ENCODE assay signal across 2 cellular contexts in genomic region chr5:140785905-140786686, GRCh38.
TF ChIP-seq lines count a peak whose summit lies in the region.

TSS of gene PCDHA1 (plus strand) at chr5:140786140.

TF ChIP-seq in SK-N-SH, 30 proteins besides CTCF, POLR2A, EP300 and RAD21 (continued from another document):
- TF ChIP-seq POLR2AphosphoS5 (IDR thresholded peaks at IDR 0.05; ENCODE audit: low read depth, low read length) (no peak), EZH2phosphoT487 (IDR thresholded peaks at IDR 0.05; ENCODE audit: borderline replicate concordance, low read depth) (no peak), USF1 (IDR thresholded peaks at IDR 0.05; ENCODE audit: borderline replicate concordance, low read depth) (no peak), SIN3A (IDR thresholded peaks at IDR 0.05; ENCODE audit: borderline replicate concordance, low read depth, low read length) (no peak), JUND (IDR thresholded peaks at IDR 0.05) (no peak), CHD2 (IDR thresholded peaks at IDR 0.05; ENCODE audit: low read length, partially characterized antibody) (no peak), GABPA (IDR thresholded peaks at IDR 0.05; ENCODE audit: low read depth) (no peak), RFX5 (IDR thresholded peaks at IDR 0.05; ENCODE audit: low read length) (no peak), YY1 (IDR thresholded peaks at IDR 0.05; ENCODE audit: low read depth) (no peak), NFIC (IDR thresholded peaks at IDR 0.05; ENCODE audit: borderline replicate concordance) (no peak), REST (IDR thresholded peaks at IDR 0.05; ENCODE audit: low read depth, low read length) (no peak), FOXJ3 (CRISPR knock-in tag; IDR thresholded peaks at IDR 0.05) (no peak)
- TF ChIP-seq, protein P1, sequence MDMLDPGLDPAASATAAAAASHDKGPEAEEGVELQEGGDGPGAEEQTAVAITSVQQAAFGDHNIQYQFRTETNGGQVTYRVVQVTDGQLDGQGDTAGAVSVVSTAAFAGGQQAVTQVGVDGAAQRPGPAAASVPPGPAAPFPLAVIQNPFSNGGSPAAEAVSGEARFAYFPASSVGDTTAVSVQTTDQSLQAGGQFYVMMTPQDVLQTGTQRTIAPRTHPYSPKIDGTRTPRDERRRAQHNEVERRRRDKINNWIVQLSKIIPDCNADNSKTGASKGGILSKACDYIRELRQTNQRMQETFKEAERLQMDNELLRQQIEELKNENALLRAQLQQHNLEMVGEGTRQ (IDR thresholded peaks at IDR 0.05; ENCODE audit: borderline replicate concordance, low read depth, low read length) = no peak
- TF ChIP-seq, protein P2, sequence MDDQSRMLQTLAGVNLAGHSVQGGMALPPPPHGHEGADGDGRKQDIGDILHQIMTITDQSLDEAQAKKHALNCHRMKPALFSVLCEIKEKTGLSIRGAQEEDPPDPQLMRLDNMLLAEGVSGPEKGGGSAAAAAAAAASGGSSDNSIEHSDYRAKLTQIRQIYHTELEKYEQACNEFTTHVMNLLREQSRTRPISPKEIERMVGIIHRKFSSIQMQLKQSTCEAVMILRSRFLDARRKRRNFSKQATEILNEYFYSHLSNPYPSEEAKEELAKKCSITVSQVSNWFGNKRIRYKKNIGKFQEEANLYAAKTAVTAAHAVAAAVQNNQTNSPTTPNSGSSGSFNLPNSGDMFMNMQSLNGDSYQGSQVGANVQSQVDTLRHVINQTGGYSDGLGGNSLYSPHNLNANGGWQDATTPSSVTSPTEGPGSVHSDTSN (IDR thresholded peaks at IDR 0.05) = no peak
TF ChIP-seq in SK-N-SH: peak in this region for 0.

TF ChIP-seq in SK-N-SH treated with all-trans-retinoic acid at 6 μM for 48 hours, 23 proteins besides CTCF, POLR2A, EP300 and RAD21 (continued from another document):
- TF ChIP-seq PATZ1 (CRISPR knock-in tag; IDR thresholded peaks at IDR 0.05; ENCODE audit: borderline replicate concordance) (no peak), ZFP30 (CRISPR knock-in tag; IDR thresholded peaks at IDR 0.05) (no peak), BACH2 (CRISPR knock-in tag; IDR thresholded peaks at IDR 0.05; ENCODE audit: borderline replicate concordance) (no peak), ISL1 (CRISPR knock-in tag; IDR thresholded peaks at IDR 0.05) (no peak), ESRRG (CRISPR knock-in tag; IDR thresholded peaks at IDR 0.05) (no peak), OSR1 (CRISPR knock-in tag; IDR thresholded peaks at IDR 0.05) (no peak), PPARA (CRISPR knock-in tag; IDR thresholded peaks at IDR 0.05; ENCODE audit: borderline replicate concordance) (no peak)
